ENCODE assay signal across 20 cellular contexts in genomic region chr17:33739714-33740113, GRCh38.
DNase-seq lines count a peak whose midpoint lies in the region; ATAC-seq, FAIRE-seq and TF ChIP-seq lines count a peak whose summit lies in the region.
"Had no signal": no experiment of that assay in that cellular context is flagged by ENCODE, and none has a peak within 500 bp of the region (broad histone marks: within the 10 kb centered on the region; RNA-seq: fewer than 3 reads in every experiment).

No MANE protein-coding gene starts in this region.

- H3K4me3 ChIP-seq in brain microvascular endothelial cell (ENCODE audit: low read depth, low read length), result no peak overlapping the region
- H3K4me3 ChIP-seq: BLaER1 treated with 17β-estradiol and CSF1 and Interleukin-3, amounts not matched to agents 10 nM and 100 nM; GM23248 had no signal

- H3K4me3 Mint-ChIP-seq in activated CD8-positive, alpha-beta T cell treated with anti-CD3 and anti-CD28 coated beads for 36 hours, result no peak overlapping the region
- H3K4me3 Mint-ChIP-seq in activated CD8-positive, alpha-beta T cell treated with anti-CD3 and anti-CD28 coated beads, Interleukin-2, amount 10 ng/mL, durations not matched to agents 7 days and 5 days, result no peak overlapping the region
- H3K4me3 Mint-ChIP-seq in CD4-positive, alpha-beta T cell, result no peak overlapping the region
- H3K4me3 Mint-ChIP-seq in endothelial cell (ENCODE audit: unreplicated experiment), result no peak overlapping the region
- H3K4me3 Mint-ChIP-seq: CD8-positive, alpha-beta T cell; H9; HFFc6 had no signal

- no peaks in the 10 kb centered on the region for H3K9me3 Mint-ChIP-seq in activated CD8-positive, alpha-beta T cell treated with anti-CD3 and anti-CD28 coated beads for 36 hours
- H3K9me3 Mint-ChIP-seq in activated CD8-positive, alpha-beta T cell treated with anti-CD3 and anti-CD28 coated beads, Interleukin-2, amount 10 ng/mL, durations not matched to agents 7 days and 5 days (ENCODE audit: insufficient read depth), result no peaks in the 10 kb centered on the region
- H3K9me3 Mint-ChIP-seq in CD4-positive, alpha-beta T cell, result no peaks in the 10 kb centered on the region
- no peaks in the 10 kb centered on the region for H3K9me3 Mint-ChIP-seq in endothelial cell (ENCODE audit: unreplicated experiment)
- H3K9me3 Mint-ChIP-seq: CD8-positive, alpha-beta T cell; H9 had no signal

- no peak for TF ChIP-seq POLR2A in GM12892 (IDR thresholded peaks at IDR 0.05; ENCODE audit: low read depth, low read length)

- H3K36me3 ChIP-seq in brain microvascular endothelial cell (replicated peaks), result no peaks in the 10 kb centered on the region
- H3K36me3 ChIP-seq: BE2C; BLaER1 treated with 17β-estradiol and CSF1 and Interleukin-3, amounts not matched to agents 10 nM and 100 nM had no signal

- no peak for ATAC-seq in activated CD8-positive, alpha-beta T cell treated with anti-CD3 and anti-CD28 coated beads for 36 hours
- ATAC-seq in activated CD8-positive, alpha-beta T cell treated with anti-CD3 and anti-CD28 coated beads, Interleukin-2, amount 10 ng/mL, durations not matched to agents 7 days and 5 days, result no peak
- ATAC-seq in CD4-positive, alpha-beta T cell (ENCODE audit: poor library complexity), result no peak
- ATAC-seq: CD8-positive, alpha-beta T cell; HCT116 had no signal

- H3K27ac Mint-ChIP-seq in activated CD8-positive, alpha-beta T cell treated with anti-CD3 and anti-CD28 coated beads for 36 hours, result no peak overlapping the region
- H3K27ac Mint-ChIP-seq in activated CD8-positive, alpha-beta T cell treated with anti-CD3 and anti-CD28 coated beads, Interleukin-2, amount 10 ng/mL, durations not matched to agents 7 days and 5 days, result no peak overlapping the region
- H3K27ac Mint-ChIP-seq in CD4-positive, alpha-beta T cell, result no peak overlapping the region
- H3K27ac Mint-ChIP-seq in endothelial cell (ENCODE audit: unreplicated experiment), result no peak overlapping the region
- H3K27ac Mint-ChIP-seq: CD8-positive, alpha-beta T cell; H9; HFFc6 had no signal

- no peaks in the 10 kb centered on the region for H3K4me1 Mint-ChIP-seq in activated CD8-positive, alpha-beta T cell treated with anti-CD3 and anti-CD28 coated beads for 36 hours (ENCODE audit: low read depth)
- no peaks in the 10 kb centered on the region for H3K4me1 Mint-ChIP-seq in activated CD8-positive, alpha-beta T cell treated with anti-CD3 and anti-CD28 coated beads, Interleukin-2, amount 10 ng/mL, durations not matched to agents 7 days and 5 days (ENCODE audit: low read depth)
- H3K4me1 Mint-ChIP-seq in CD4-positive, alpha-beta T cell (ENCODE audit: low read depth), result no peaks in the 10 kb centered on the region
- no peaks in the 10 kb centered on the region for H3K4me1 Mint-ChIP-seq in endothelial cell (ENCODE audit: unreplicated experiment)
- H3K4me1 Mint-ChIP-seq: H9 had no signal

- in situ Hi-C loops in brain microvascular endothelial cell (cut with HindIII; ENCODE audit: low pct_ligation_motif_present, low sequenced_read_pairs), result no loop called here

- DNase-seq in activated CD8-positive, alpha-beta T cell treated with anti-CD3 and anti-CD28 coated beads for 36 hours, result no peak
- no peak for DNase-seq in activated CD8-positive, alpha-beta T cell treated with anti-CD3 and anti-CD28 coated beads, Interleukin-2, amount 10 ng/mL, durations not matched to agents 7 days and 5 days
- no peak for DNase-seq in CD4-positive, alpha-beta T cell
- DNase-seq in endothelial cell (ENCODE audit: low spot score), result no peak
- no peak for DNase-seq in brain microvascular endothelial cell
- no peak for DNase-seq in GM12892 (ENCODE audit: insufficient read length)
- DNase-seq: BE2C; Caco-2; CD8-positive, alpha-beta T cell; DMS153; DND-41; GM23248; H9; HFFc6 had no signal

- POLR2A ChIA-PET in activated CD8-positive, alpha-beta T cell treated with anti-CD3 and anti-CD28 coated beads for 36 hours (lab: Charles Lee), result no interaction called here
- POLR2A ChIA-PET in activated CD8-positive, alpha-beta T cell treated with anti-CD3 and anti-CD28 coated beads, Interleukin-2, amount 10 ng/mL, durations not matched to agents 7 days and 5 days (lab: Charles Lee), result no interaction called here
- POLR2A ChIA-PET in CD4-positive, alpha-beta T cell (lab: Charles Lee), result no interaction called here

- intact Hi-C loops in activated CD8-positive, alpha-beta T cell treated with anti-CD3 and anti-CD28 coated beads for 36 hours (cut with micrococcal nuclease), result no loop called here
- intact Hi-C loops in CD4-positive, alpha-beta T cell (cut with DNase I, micrococcal nuclease), result no loop called here

- TF ChIP-seq CTCF in activated CD8-positive, alpha-beta T cell treated with anti-CD3 and anti-CD28 coated beads for 36 hours (IDR thresholded peaks at IDR 0.05), result peak; percentile 54
- TF ChIP-seq CTCF in CD4-positive, alpha-beta T cell (IDR thresholded peaks at IDR 0.05), result peak; percentile 39
- peak; percentile 23 for TF ChIP-seq CTCF in endothelial cell (IDR thresholded peaks at IDR 0.05; ENCODE audit: unreplicated experiment)
- no peak for TF ChIP-seq CTCF in brain microvascular endothelial cell (IDR thresholded peaks at IDR 0.05; ENCODE audit: low read depth, low read length, missing control alignments)

- H3K36me3 Mint-ChIP-seq in activated CD8-positive, alpha-beta T cell treated with anti-CD3 and anti-CD28 coated beads for 36 hours (ENCODE audit: low read depth), result no peaks in the 10 kb centered on the region
- no peaks in the 10 kb centered on the region for H3K36me3 Mint-ChIP-seq in activated CD8-positive, alpha-beta T cell treated with anti-CD3 and anti-CD28 coated beads, Interleukin-2, amount 10 ng/mL, durations not matched to agents 7 days and 5 days (ENCODE audit: low read depth)
- H3K36me3 Mint-ChIP-seq in CD4-positive, alpha-beta T cell (ENCODE audit: low read depth), result no peaks in the 10 kb centered on the region
- no peaks in the 10 kb centered on the region for H3K36me3 Mint-ChIP-seq in endothelial cell (ENCODE audit: low read depth, unreplicated experiment)
- H3K36me3 Mint-ChIP-seq: CD8-positive, alpha-beta T cell had no signal

- CTCF ChIA-PET in activated CD8-positive, alpha-beta T cell treated with anti-CD3 and anti-CD28 coated beads for 36 hours (lab: Charles Lee), result interaction anchor here (1.9 kb wide), 1 partner anchor 11 kb away, joined by 6 read pairs; no protein-coding TSS in a partner anchor
- CTCF ChIA-PET in activated CD8-positive, alpha-beta T cell treated with anti-CD3 and anti-CD28 coated beads, Interleukin-2, amount 10 ng/mL, durations not matched to agents 7 days and 5 days (lab: Charles Lee), result no interaction called here
- CTCF ChIA-PET in CD4-positive, alpha-beta T cell (lab: Charles Lee), result no interaction called here

- H3K9me3 ChIP-seq in CD4-positive, alpha-beta T cell (ENCODE audit: control insufficient read depth, low read length), result no peaks in the 10 kb centered on the region
- H3K9me3 ChIP-seq: BE2C; BLaER1 treated with 17β-estradiol and CSF1 and Interleukin-3, amounts not matched to agents 10 nM and 100 nM; Caco-2 had no signal

- H3K27me3 Mint-ChIP-seq in activated CD8-positive, alpha-beta T cell treated with anti-CD3 and anti-CD28 coated beads for 36 hours, result peaks cover 10% of the 10 kb centered on the region
- H3K27me3 Mint-ChIP-seq in activated CD8-positive, alpha-beta T cell treated with anti-CD3 and anti-CD28 coated beads, Interleukin-2, amount 10 ng/mL, durations not matched to agents 7 days and 5 days (ENCODE audit: low read depth), result peaks cover 5% of the 10 kb centered on the region
- H3K27me3 Mint-ChIP-seq in CD4-positive, alpha-beta T cell, result peaks cover 54% of the 10 kb centered on the region
- H3K27me3 Mint-ChIP-seq in endothelial cell (ENCODE audit: unreplicated experiment), result peaks cover 3% of the 10 kb centered on the region

- no peak overlapping the region for H3K27ac ChIP-seq in CD4-positive, alpha-beta T cell (ENCODE audit: low read depth, low read length)
- no peak overlapping the region for H3K27ac ChIP-seq in brain microvascular endothelial cell
- H3K27ac ChIP-seq: 22Rv1; BLaER1 treated with 17β-estradiol and CSF1 and Interleukin-3, amounts not matched to agents 10 nM and 100 nM; GM23248 had no signal

- H3K27me3 ChIP-seq in CD4-positive, alpha-beta T cell (ENCODE audit: control insufficient read depth, insufficient read depth, low read length), result peaks cover 32% of the 10 kb centered on the region
- no peaks in the 10 kb centered on the region for H3K27me3 ChIP-seq in brain microvascular endothelial cell (replicated peaks)
- H3K27me3 ChIP-seq: BLaER1 treated with 17β-estradiol and CSF1 and Interleukin-3, amounts not matched to agents 10 nM and 100 nM had no signal

- FAIRE-seq in GM12892 (lab: Jason Lieb, UNC), result no peak
- FAIRE-seq: A204.1, G401.6, GM19239 had no signal
